In genomic region chr11:61037694-61038093, GRCh38 we compare ENCODE assay signal across 13 cellular contexts.
DNase-seq lines count a peak whose midpoint lies in the region; ATAC-seq and TF ChIP-seq lines count a peak whose summit lies in the region.
"Had no signal": no experiment of that assay in that cellular context is flagged by ENCODE, and none has a peak within 500 bp of the region (broad histone marks: within the 10 kb centered on the region; RNA-seq: fewer than 3 reads in every experiment).

No MANE protein-coding gene starts in this region.

- no peak overlapping the region for H3K4me3 Mint-ChIP-seq in nephron
- H3K4me3 Mint-ChIP-seq: neural crest cell had no signal

- H3K9me3 Mint-ChIP-seq in nephron = no peaks in the 10 kb centered on the region
- H3K9me3 Mint-ChIP-seq: neural crest cell had no signal

- peak overlapping the region in 2 of 3 experiments; percentile 65 to 77 for H3K27ac Mint-ChIP-seq in nephron

- no peak for TF ChIP-seq CTCF in astrocyte of the cerebellum (IDR thresholded peaks at IDR 0.05; ENCODE audit: low read depth, low read length, missing control alignments)
- no peak for TF ChIP-seq CTCF in nephron (IDR thresholded peaks at IDR 0.05; ENCODE audit: unreplicated experiment in 3 of 3)

- no peaks in the 10 kb centered on the region for H3K36me3 Mint-ChIP-seq in nephron (ENCODE audit: low read depth)

- H3K4me3 ChIP-seq in astrocyte of the cerebellum (ENCODE audit: low read depth, low read length) = no peak overlapping the region
- H3K4me3 ChIP-seq: cardiac muscle cell had no signal

- in situ Hi-C loops in astrocyte of the cerebellum (cut with HindIII; ENCODE audit: low sequenced_read_pairs) = no loop called here

- no peaks in the 10 kb centered on the region for H3K27me3 Mint-ChIP-seq in nephron (ENCODE audit: low read depth)

- no peak for ATAC-seq in HG03097 (IDR thresholded peaks at IDR 0.05; ENCODE audit: low FRiP score, unreplicated experiment)
- ATAC-seq: foreskin keratinocyte had no signal

- DNase-seq in EL (peak; percentile 44), NCI-H69 (lab: John Stamatoyannopoulos, UW) (peak; percentile 16), astrocyte of the cerebellum (ENCODE audit: low read depth) (peak; percentile 48), NCI-H2227 treated with DMSO at 0.1 percent for 48 hours (lab: John Stamatoyannopoulos, UW) (no peak), NCI-H345 (lab: John Stamatoyannopoulos, UW) (no peak)
- DNase-seq: DMS 273 treated with DMSO at 0.1 percent for 48 hours, kidney glomerular epithelial cell, SHP77 had no signal

- peaks cover 39% of the 10 kb centered on the region for H3K4me1 Mint-ChIP-seq in nephron

Comparison
In these comparisons a context has a peak if more than half of its experiments do, and no peak if none do; other contexts are left out.
1. DNase-seq: peak in EL (single experiment), NCI-H69 (single experiment) and astrocyte of the cerebellum (single experiment); none in NCI-H2227 treated with DMSO at 0.1 percent for 48 hours (single experiment) and NCI-H345 (single experiment).